Comparison of ENCODE assay signal across 9 cellular contexts in genomic region chr12:188910-189621, GRCh38. TPM values are rescaled to one million over a fixed set of nuclear protein-coding genes. Genes with fewer than 3 reads are reported as not detected.
A peak's percentile ranks its signal among the peaks of the same experiment; 100 is the strongest.
DNase-seq lines count a peak whose midpoint lies in the region; ATAC-seq, FAIRE-seq and TF ChIP-seq lines count a peak whose summit lies in the region.
"Had no signal": no experiment of that assay in that cellular context is flagged by ENCODE, and none has a peak within 500 bp of the region (broad histone marks: within the 10 kb centered on the region; RNA-seq: fewer than 3 reads in every experiment).

No MANE protein-coding gene starts in this region.

- H3K4me3 Mint-ChIP-seq in T-cell: peak overlapping the region; percentile 53 to 76 (median 75)
- peak overlapping the region; percentile 82 for H3K4me3 Mint-ChIP-seq in chondrocyte (ENCODE audit: unreplicated experiment)

- peak; percentile 73 for DNase-seq in D721Med (ENCODE audit: insufficient read length, low spot score)
- peak; percentile 68 for DNase-seq in HPDE6-E6E7 (ENCODE audit: extremely low spot score)
- peak in 20 of 34 experiments; percentile 4 to 33 (median 14) for DNase-seq in T-cell
- DNase-seq in chondrocyte (ENCODE audit: low spot score): no peak
- DNase-seq in kidney glomerular epithelial cell (lab: John Stamatoyannopoulos, UW): peak; percentile 28
- DNase-seq in stimulated activated CD4-positive, alpha-beta T cell treated with anti-CD3 and anti-CD28 coated beads, Interleukin-12 subunit alpha, Interleukin-12 subunit beta, amount 100 ng/mL, for 48 hours (ENCODE audit: low read depth in 2 of 3, low spot score in 1 of 3): peak; percentile 17 to 34 (median 33)

- no peak overlapping the region for H3K27ac Mint-ChIP-seq in T-cell
- peak overlapping the region; percentile 49 for H3K27ac Mint-ChIP-seq in chondrocyte (ENCODE audit: unreplicated experiment)

- H3K36me3 Mint-ChIP-seq in T-cell (no peaks in the 10 kb centered on the region), chondrocyte (ENCODE audit: low read depth) (no peaks in the 10 kb centered on the region)

- H3K4me1 Mint-ChIP-seq in T-cell: peaks cover 0 to 5% (median 5%) of the 10 kb centered on the region in 3 donors
- H3K4me1 Mint-ChIP-seq in chondrocyte (ENCODE audit: low read depth): peaks cover 13% of the 10 kb centered on the region

- H3K27me3 Mint-ChIP-seq in T-cell (peaks cover 27 to 51% of the 10 kb centered on the region in 2 donors), chondrocyte (ENCODE audit: low read depth) (peaks cover 23% of the 10 kb centered on the region)

- H3K9me3 Mint-ChIP-seq in T-cell (no peaks in the 10 kb centered on the region), chondrocyte (ENCODE audit: low read depth) (no peaks in the 10 kb centered on the region)

- POLR2A ChIA-PET in T-cell (lab: Charles Lee): no interaction called here

- ATAC-seq in T-cell (replicated peaks in 1 of 4) (peak; percentile 66 to 77 (median 73)), GM18858 (IDR thresholded peaks at IDR 0.05; ENCODE audit: unreplicated experiment) (no peak), GM21528 (IDR thresholded peaks at IDR 0.05; ENCODE audit: low FRiP score, unreplicated experiment) (no peak)

- CTCF ChIA-PET in T-cell (lab: Charles Lee): interaction anchor here in 1 of 2 donors (1.1 kb wide), 1 partner anchor 16 kb away, joined by 3 read pairs; no protein-coding TSS in a partner anchor

- TF ChIP-seq CTCF in D721Med (IDR thresholded peaks at IDR 0.05; ENCODE audit: insufficient read depth, missing control alignments): peak; percentile 53
- TF ChIP-seq CTCF in chondrocyte (IDR thresholded peaks at IDR 0.05): peak; percentile 90

- FAIRE-seq in D721Med (lab: Jason Lieb, UNC): no peak

RNA-seq across cellular contexts. Expression of gene SLC6A12, which starts 24.9 kb away (rescaled TPM):
- total RNA-seq in T-cell (under 1 TPM in 1 of 5 donors, not detected in 4; 0.85 TPM), chondrocyte (0.42 TPM in 1 of 3 replicates, not detected in the others)
- total RNA-seq: T-helper 2 cell treated with Interferon-gamma antibody and Interleukin-4, amounts not matched to agents 100 ng/mL and 5 ng/mL, for 36 hours had no signal

Comparison
In these comparisons a context has a peak if more than half of its experiments do, and no peak if none do; other contexts are left out.
1. ATAC-seq: peak in T-cell (4 of 4); none in GM18858 (single experiment) and GM21528 (single experiment).